ENCODE assay signal across 17 cellular contexts in genomic region chr7:154750353-154750801, GRCh38.
DNase-seq lines count a peak whose midpoint lies in the region; ATAC-seq and TF ChIP-seq lines count a peak whose summit lies in the region.
"Had no signal": no experiment of that assay in that cellular context is flagged by ENCODE, and none has a peak within 500 bp of the region (broad histone marks: within the 10 kb centered on the region; RNA-seq: fewer than 3 reads in every experiment).

No MANE protein-coding gene starts in this region.

- no peak overlapping the region for H3T11ph ChIP-seq in H9 (ENCODE audit: low read length)

- peak; percentile 57 for ATAC-seq in aorta (ENCODE audit: low FRiP score)
- no peak for ATAC-seq in GM21360 (IDR thresholded peaks at IDR 0.05; ENCODE audit: unreplicated experiment)
- ATAC-seq: GM12878, GM23338 had no signal

- H3K4me2 ChIP-seq in H9 (ENCODE audit: insufficient read depth, insufficient read length, low read length) (no peak overlapping the region), neuronal stem cell (ENCODE audit: insufficient read depth, low read length, poor library complexity, severe bottlenecking) (no peak overlapping the region)
- H3K4me2 ChIP-seq: BLaER1 treated with 17β-estradiol and CSF1 and Interleukin-3, amounts not matched to agents 10 nM and 100 nM; GM23338 had no signal

- H3K4me3 ChIP-seq in neuronal stem cell (ENCODE audit: low read length in 2 of 2) (no peak overlapping the region), aorta (ENCODE audit: low read length in 2 of 2) (no peak overlapping the region)
- H3K4me3 ChIP-seq: BLaER1 treated with 17β-estradiol and CSF1 and Interleukin-3, amounts not matched to agents 10 nM and 100 nM; GM12878; GM23338 had no signal

- H3K9me3 ChIP-seq in H9 (ENCODE audit: control insufficient read depth, low read depth, low read length) (no peaks in the 10 kb centered on the region), neuronal stem cell (replicated peaks in 1 of 2; ENCODE audit: control insufficient read depth in 2 of 2, insufficient read depth in 1 of 2, low read depth in 1 of 2, low read length in 2 of 2) (no peaks in the 10 kb centered on the region), aorta (ENCODE audit: control insufficient read depth, low read length) (no peaks in the 10 kb centered on the region)
- H3K9me3 ChIP-seq: BLaER1 treated with 17β-estradiol and CSF1 and Interleukin-3, amounts not matched to agents 10 nM and 100 nM had no signal

- H3K18ac ChIP-seq in H9 (ENCODE audit: insufficient read length, low read depth, low read length) (no peak overlapping the region), neuronal stem cell (ENCODE audit: low read length) (peak overlapping the region; percentile 49)

- H4K20me1 ChIP-seq in H9 (ENCODE audit: control insufficient read depth, insufficient read depth, insufficient read length): peaks cover 2% of the 10 kb centered on the region
- H4K20me1 ChIP-seq: BLaER1 treated with 17β-estradiol and CSF1 and Interleukin-3, amounts not matched to agents 10 nM and 100 nM had no signal

- H3K4ac ChIP-seq in H9 (ENCODE audit: low read depth, low read length) (no peak overlapping the region), neuronal stem cell (ENCODE audit: low read length) (no peak overlapping the region)

- H2BK15ac ChIP-seq in H9 (ENCODE audit: low read depth, low read length) (no peak overlapping the region), neuronal stem cell (ENCODE audit: low read length) (no peak overlapping the region)

- H3K4me1 ChIP-seq in H9 (ENCODE audit: insufficient read depth, low read length): no peaks in the 10 kb centered on the region; the same call in 1 of the 2 replicates
- peaks cover 0 to 4% of the 10 kb centered on the region in 2 donors for H3K4me1 ChIP-seq in neuronal stem cell (ENCODE audit: control insufficient read depth in 2 of 2, insufficient read depth in 1 of 2, low read depth in 1 of 2, low read length in 2 of 2)
- no peaks in the 10 kb centered on the region for H3K4me1 ChIP-seq in aorta (ENCODE audit: control insufficient read depth in 1 of 2, insufficient read depth in 2 of 2, low read length in 2 of 2)
- H3K4me1 ChIP-seq: BLaER1 treated with 17β-estradiol and CSF1 and Interleukin-3, amounts not matched to agents 10 nM and 100 nM had no signal

- H3K4me1 Mint-ChIP-seq in H9: peaks cover 7% of the 10 kb centered on the region in 2 experiments
- H3K4me1 Mint-ChIP-seq: CD4-positive, CD25-positive, alpha-beta regulatory T cell had no signal

- no peak overlapping the region for H3K27ac ChIP-seq in H9 (ENCODE audit: insufficient read length, low read depth, low read length)
- peak overlapping the region; percentile 62 for H3K27ac ChIP-seq in caudate nucleus (ENCODE audit: low read depth, low read length)
- no peak overlapping the region for H3K27ac ChIP-seq in neuronal stem cell (replicated peaks; ENCODE audit: low read length)
- H3K27ac ChIP-seq in aorta (ENCODE audit: low read depth in 1 of 2, low read length in 2 of 2): no peak overlapping the region
- H3K27ac ChIP-seq: BLaER1 treated with 17β-estradiol and CSF1 and Interleukin-3, amounts not matched to agents 10 nM and 100 nM; HL-60 had no signal

- intact Hi-C loops in aorta (cut with DNase I): no loop called here

- H3K14ac ChIP-seq in H9 (ENCODE audit: insufficient read depth, low read length) (peak overlapping the region; percentile 35; the same call in 1 of the 2 replicates), neuronal stem cell (ENCODE audit: low read length) (no peak overlapping the region)

- H3K23ac ChIP-seq in H9 (ENCODE audit: insufficient read length, low read depth, low read length) (no peak overlapping the region), neuronal stem cell (ENCODE audit: low read depth, low read length, poor library complexity) (no peak overlapping the region)

- H2BK20ac ChIP-seq in H9 (ENCODE audit: low read depth, low read length, poor library complexity, severe bottlenecking): no peak overlapping the region

- WGBS in H9 (ENCODE audit: extremely low coverage, insufficient read length, low lambda C conversion rate): no CpG with 5 or more reads among the region's 27 CpGs
- WGBS in neuronal stem cell (ENCODE audit: extremely low coverage in 2 of 2, insufficient read length in 2 of 2, insufficient replicate concordance in 1 of 2), 2 donors: no CpG with 5 or more reads among the region's 27 CpGs
- 86 to 87% methylated on average over 22 to 27 of the region's 27 CpGs for WGBS in aorta, 2 donors

- H3K79me2 ChIP-seq in H9 (ENCODE audit: insufficient read depth, low read length): no peaks in the 10 kb centered on the region

- H3K36me3 ChIP-seq in neuronal stem cell (replicated peaks in 1 of 2; ENCODE audit: control insufficient read depth in 2 of 2, insufficient read depth in 2 of 2, low read length in 2 of 2) (no peaks in the 10 kb centered on the region), aorta (ENCODE audit: control insufficient read depth in 1 of 2, insufficient read depth in 2 of 2, low read length in 1 of 2) (no peaks in the 10 kb centered on the region)
- H3K36me3 ChIP-seq: BLaER1 treated with 17β-estradiol and CSF1 and Interleukin-3, amounts not matched to agents 10 nM and 100 nM had no signal

- H3K27me3 Mint-ChIP-seq in H9 (ENCODE audit: low read depth): peaks cover 6% of the 10 kb centered on the region

- H2BK5ac ChIP-seq in H9 (ENCODE audit: insufficient read length, low read length) (no peak overlapping the region), neuronal stem cell (ENCODE audit: low read length) (no peak overlapping the region)

- H3K56ac ChIP-seq in H9 (ENCODE audit: insufficient read length, low read depth, low read length): no peak overlapping the region

- H2BK12ac ChIP-seq in H9 (ENCODE audit: insufficient read length, low read depth, low read length) (no peak overlapping the region), neuronal stem cell (ENCODE audit: low read length) (peak overlapping the region; percentile 11)

- no peak overlapping the region for H4K91ac ChIP-seq in H9 (ENCODE audit: insufficient read length, low read depth, low read length)
- no peak overlapping the region for H4K91ac ChIP-seq in neuronal stem cell (ENCODE audit: low read depth, low read length, poor library complexity)

- H3K4me3 Mint-ChIP-seq in H9: no peak overlapping the region
- H3K4me3 Mint-ChIP-seq: CD4-positive, CD25-positive, alpha-beta regulatory T cell; GM23338 had no signal

- H3K79me1 ChIP-seq in H9 (ENCODE audit: insufficient read depth, low read depth, low read length, poor library complexity, severe bottlenecking): no peaks in the 10 kb centered on the region
- H3K79me1 ChIP-seq in neuronal stem cell (ENCODE audit: low read depth, low read length): no peaks in the 10 kb centered on the region

- H2AFZ ChIP-seq in H9 (ENCODE audit: low read length): no peak overlapping the region
- H2AFZ ChIP-seq in neuronal stem cell (ENCODE audit: low read length): no peak overlapping the region
- H2AFZ ChIP-seq: GM23338 had no signal

- H3K27ac Mint-ChIP-seq in H9: peak overlapping the region in 1 of 3 experiments; percentile 81; a peak in 2 of 7 replicates
- H3K27ac Mint-ChIP-seq: CD4-positive, CD25-positive, alpha-beta regulatory T cell; GM23338 had no signal

- no peak for TF ChIP-seq CTCF in H9 (conservative IDR thresholded peaks at IDR 0.05)

- no peaks in the 10 kb centered on the region for H3K23me2 ChIP-seq in H9 (ENCODE audit: insufficient read length, low read depth, low read length, poor library complexity, severe bottlenecking)

- H3K36me3 Mint-ChIP-seq in H9 (ENCODE audit: insufficient read depth in 1 of 3, low read depth in 3 of 3): no peaks in the 10 kb centered on the region; a peak in 1 of 7 replicates
- H3K36me3 Mint-ChIP-seq: CD4-positive, CD25-positive, alpha-beta regulatory T cell had no signal

- DNase-seq in H9 (no peak), caudate nucleus (lab: John Stamatoyannopoulos, UW) (peak in 18 of 61 donors; percentile 17 to 84 (median 45)), neuronal stem cell (ENCODE audit: low spot score) (no peak), aorta (no peak), Kasumi-1 (lab: John Stamatoyannopoulos, UW) (no peak), HPDE6-E6E7 (ENCODE audit: extremely low spot score) (no peak)
- DNase-seq: ACHN; Calu3; CD4-positive, CD25-positive, alpha-beta regulatory T cell; DMS 273 treated with DMSO at 0.1 percent for 48 hours; HCEC 1CT; KBM-7 had no signal

- H2AK5ac ChIP-seq in H9 (ENCODE audit: insufficient read length, low read length): no peak overlapping the region
- peak overlapping the region; percentile 20 for H2AK5ac ChIP-seq in neuronal stem cell (ENCODE audit: low read depth, low read length)

- no peak overlapping the region for H3K9ac ChIP-seq in H9 (ENCODE audit: extremely low read depth, insufficient read length, low read length)
- no peak overlapping the region for H3K9ac ChIP-seq in neuronal stem cell (ENCODE audit: low read depth, low read length, poor library complexity)
- H3K9ac ChIP-seq: BLaER1 treated with 17β-estradiol and CSF1 and Interleukin-3, amounts not matched to agents 10 nM and 100 nM had no signal

- H4K5ac ChIP-seq in H9 (ENCODE audit: insufficient read length, low read depth, low read length): no peak overlapping the region

- H2BK120ac ChIP-seq in H9 (ENCODE audit: low read depth, low read length, poor library complexity, severe bottlenecking): no peak overlapping the region
- H2BK120ac ChIP-seq in neuronal stem cell (ENCODE audit: low read depth, low read length): no peak overlapping the region

- H3K27me3 ChIP-seq in H9 (ENCODE audit: insufficient read depth, low read length): no peaks in the 10 kb centered on the region
- H3K27me3 ChIP-seq in neuronal stem cell (ENCODE audit: control insufficient read depth in 3 of 3, insufficient read depth in 3 of 3, low read depth in 1 of 3, low read length in 3 of 3): peaks cover 0 to 38% (median 0%) of the 10 kb centered on the region in 3 experiments
- H3K27me3 ChIP-seq in aorta (ENCODE audit: control insufficient read depth in 1 of 2, insufficient read depth in 2 of 2, low read length in 1 of 2): no peaks in the 10 kb centered on the region
- H3K27me3 ChIP-seq: BLaER1 treated with 17β-estradiol and CSF1 and Interleukin-3, amounts not matched to agents 10 nM and 100 nM had no signal

- H3K9me3 Mint-ChIP-seq in H9: 0 out of 5 replicates have a peak, but pooled peaks cover 0 to 3% of the 10 kb centered on the region in 2 experiments
- H3K9me3 Mint-ChIP-seq: GM23338 had no signal

- H4K8ac ChIP-seq in H9 (replicated peaks; ENCODE audit: insufficient read length, low read depth, low read length) (no peak overlapping the region), neuronal stem cell (ENCODE audit: low read depth, low read length) (no peak overlapping the region)
